Comparison of ENCODE assay signal across 8 cellular contexts in the genomic region with DNA sequence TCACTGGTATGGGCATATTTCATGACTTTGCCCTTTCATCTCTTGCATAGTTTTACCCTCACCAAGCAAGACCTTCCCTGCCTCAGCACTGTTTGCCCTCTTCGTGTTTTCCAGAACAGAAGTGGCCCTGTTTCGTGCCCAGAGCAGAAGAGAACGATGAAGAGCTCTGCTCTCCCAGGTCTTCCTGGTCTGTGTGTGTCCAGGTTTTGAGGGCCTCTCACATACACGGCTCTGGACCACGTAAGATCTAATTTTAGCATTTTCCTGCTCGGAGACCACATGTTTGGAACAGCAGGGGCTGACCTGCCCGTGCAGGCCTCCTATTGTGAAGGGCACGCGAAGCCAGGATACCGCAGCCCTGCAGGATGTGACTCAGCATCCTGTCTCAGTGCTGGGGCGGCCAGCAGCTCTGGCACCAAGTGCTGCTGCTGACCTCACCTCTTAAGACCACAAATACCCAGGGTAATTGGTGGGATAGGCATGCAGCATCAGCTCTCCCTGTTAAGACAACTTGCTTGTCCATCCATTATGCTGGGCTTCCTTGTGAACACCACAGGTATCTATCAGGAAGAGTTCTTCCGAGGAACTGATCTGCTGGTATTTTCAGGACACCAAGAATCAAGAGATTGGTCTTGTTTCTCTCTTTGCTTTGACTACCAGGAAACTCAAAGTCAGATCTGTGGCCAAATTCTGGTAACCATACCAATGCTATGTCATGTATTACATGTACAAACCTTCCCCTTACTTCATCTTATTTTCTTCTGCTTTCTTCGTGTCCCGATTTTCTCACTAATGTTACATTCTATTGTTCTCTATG. TPM values are rescaled to one million over a fixed set of nuclear protein-coding genes. Genes with fewer than 3 reads are reported as not detected.
A peak's percentile ranks its signal among the peaks of the same experiment; 100 is the strongest.
DNase-seq lines count a peak whose midpoint lies in the region; ATAC-seq, FAIRE-seq and TF ChIP-seq lines count a peak whose summit lies in the region.

No MANE protein-coding gene starts in this region.

- peak; percentile 97 for ATAC-seq in GM21423 (IDR thresholded peaks at IDR 0.05; ENCODE audit: unreplicated experiment)

- no peak for TF ChIP-seq CTCF in ascending aorta (IDR thresholded peaks at IDR 0.05)

- H3K27me3 ChIP-seq in ascending aorta = no peaks in the 10 kb centered on the region

- DNase-seq in DMS 273 (lab: John Stamatoyannopoulos, UW; ENCODE audit: unreplicated experiment) (peak; percentile 86), HTR-8/SVneo (ENCODE audit: insufficient read length, low spot score) (peak; percentile 94), T-helper 1 cell (peak; percentile 20 to 95 (median 41)), ascending aorta (ENCODE audit: low spot score in 2 of 2) (peak; percentile 95 to 98), iPS DF 4.7 (ENCODE audit: extremely low read depth, low spot score) (peak; percentile 80), NCI-H2171 (lab: John Stamatoyannopoulos, UW) (no peak)
- peak; percentile 50 for DNase-seq in stimulated activated CD4-positive, alpha-beta T cell treated with anti-CD3 and anti-CD28 coated beads, Interleukin-12 subunit alpha, Interleukin-12 subunit beta, amount 100 ng/mL, for 4 hours

- peaks cover 40 to 62% of the 10 kb centered on the region in 2 donors for H3K4me1 ChIP-seq in ascending aorta

- H3K27ac ChIP-seq in ascending aorta = peak overlapping the region; percentile 96 to 97

- H3K9me3 ChIP-seq in ascending aorta = no peaks in the 10 kb centered on the region

- intact Hi-C loops in ascending aorta (cut with DNase I) = loop anchor here (1.0 to 5.0 kb wide), 5 partner anchors 16 to 624 kb away; a partner anchor contains a TSS

- peaks cover 11 to 14% of the 10 kb centered on the region in 2 donors for H3K36me3 ChIP-seq in ascending aorta

- FAIRE-seq in HTR-8/SVneo (lab: Jason Lieb, UNC) = peak; percentile 90

- H3K4me3 ChIP-seq in ascending aorta = no peak overlapping the region

RNA-seq across cellular contexts. Expression of a gene that starts 19.0 kb away (rescaled TPM):
- 16.1 TPM for total RNA-seq in ascending aorta

RNA-seq across cellular contexts. Expression of a gene that starts 41.5 kb away (rescaled TPM):
- total RNA-seq in ascending aorta = not detected
